In genomic region chr7:21125297-21125696, GRCh38 we compare ENCODE assay signal across 16 cellular contexts.
A peak's percentile ranks its signal among the peaks of the same experiment; 100 is the strongest.
DNase-seq lines count a peak whose midpoint lies in the region; ATAC-seq and TF ChIP-seq lines count a peak whose summit lies in the region.
"Had no signal": no experiment of that assay in that cellular context is flagged by ENCODE, and none has a peak within 500 bp of the region (broad histone marks: within the 10 kb centered on the region; RNA-seq: fewer than 3 reads in every experiment).

No MANE protein-coding gene starts in this region.

- H3K4me3 ChIP-seq in iPS DF 6.9 (ENCODE audit: low read length) (no peak overlapping the region), neural progenitor cell (no peak overlapping the region)

- H2BK20ac ChIP-seq in H9 (ENCODE audit: low read depth, low read length, poor library complexity, severe bottlenecking): no peak overlapping the region

- H3K36me3 ChIP-seq in iPS DF 6.9 (ENCODE audit: control insufficient read depth, insufficient read depth, low read length) (no peaks in the 10 kb centered on the region), neural progenitor cell (no peaks in the 10 kb centered on the region)

- H3K23ac ChIP-seq in H9 (ENCODE audit: insufficient read length, low read depth, low read length): no peak overlapping the region

- H2BK12ac ChIP-seq in H9 (ENCODE audit: insufficient read length, low read depth, low read length): no peak overlapping the region

- H3K27ac ChIP-seq in H9 (ENCODE audit: insufficient read length, low read depth, low read length) (no peak overlapping the region), iPS DF 6.9 (ENCODE audit: low read length) (no peak overlapping the region), neural progenitor cell (no peak overlapping the region)

- no peak overlapping the region for H2BK5ac ChIP-seq in H9 (ENCODE audit: insufficient read length, low read length)

- no peak overlapping the region for H4K5ac ChIP-seq in H9 (ENCODE audit: insufficient read length, low read depth, low read length)

- ATAC-seq in WTC11: peak; percentile 75
- ATAC-seq: HCT116 had no signal

- H4K8ac ChIP-seq in H9 (replicated peaks; ENCODE audit: insufficient read length, low read depth, low read length): no peak overlapping the region

- H2AK5ac ChIP-seq in H9 (ENCODE audit: insufficient read length, low read length): no peak overlapping the region

- no CpG with 5 or more reads among the region's 6 CpGs for WGBS in H9 (ENCODE audit: extremely low coverage, insufficient read length, low lambda C conversion rate)
- no CpG with 5 or more reads among the region's 6 CpGs for WGBS in iPS DF 6.9 (ENCODE audit: insufficient coverage, insufficient read length)

- H3K27me3 ChIP-seq in H9 (ENCODE audit: insufficient read depth, low read length) (peaks cover 4% of the 10 kb centered on the region), iPS DF 6.9 (ENCODE audit: control insufficient read depth, insufficient read depth, low read length) (peaks cover 5% of the 10 kb centered on the region; the same call in 1 of the 2 replicates), neural progenitor cell (no peaks in the 10 kb centered on the region)

- H3K4me1 Mint-ChIP-seq in H9: peaks cover 55 to 57% of the 10 kb centered on the region in 2 experiments
- H3K4me1 Mint-ChIP-seq in WTC11: peaks cover 57% of the 10 kb centered on the region
- peaks cover 11% of the 10 kb centered on the region for H3K4me1 Mint-ChIP-seq in neural progenitor cell
- H3K4me1 Mint-ChIP-seq: B cell had no signal

- H3K14ac ChIP-seq in H9 (ENCODE audit: insufficient read depth, low read length): no peak overlapping the region

- CTCF ChIA-PET in WTC11 (lab: Charles Lee): interaction anchor here (1.0 to 5.4 kb wide), 4 partner anchors 13 to 958 kb away, joined by 3 to 26 read pairs (median 4); no protein-coding TSS in a partner anchor

- H3K23me2 ChIP-seq in H9 (ENCODE audit: insufficient read length, low read depth, low read length, poor library complexity, severe bottlenecking): no peaks in the 10 kb centered on the region

- H3T11ph ChIP-seq in H9 (ENCODE audit: low read length): no peak overlapping the region

- peaks cover 37% of the 10 kb centered on the region for H3K27me3 Mint-ChIP-seq in H9 (ENCODE audit: low read depth)
- H3K27me3 Mint-ChIP-seq in WTC11 (ENCODE audit: low read depth): peaks cover 50% of the 10 kb centered on the region
- H3K27me3 Mint-ChIP-seq in neural progenitor cell (ENCODE audit: insufficient read depth, low read depth): no peaks in the 10 kb centered on the region

- peak overlapping the region in 2 of 3 experiments; percentile 2 to 49; a peak in 2 of 7 replicates for H3K27ac Mint-ChIP-seq in H9
- H3K27ac Mint-ChIP-seq in WTC11: no peak overlapping the region
- no peak overlapping the region for H3K27ac Mint-ChIP-seq in neural progenitor cell
- H3K27ac Mint-ChIP-seq: B cell; CD4-positive, alpha-beta T cell had no signal

- no peak overlapping the region for H2BK15ac ChIP-seq in H9 (ENCODE audit: low read depth, low read length)

- no peaks in the 10 kb centered on the region; a peak in 1 of 7 replicates for H3K36me3 Mint-ChIP-seq in H9 (ENCODE audit: insufficient read depth in 1 of 3, low read depth in 3 of 3)
- H3K36me3 Mint-ChIP-seq in WTC11: no peaks in the 10 kb centered on the region
- no peaks in the 10 kb centered on the region for H3K36me3 Mint-ChIP-seq in neural progenitor cell

- TF ChIP-seq CTCF in H9 (conservative IDR thresholded peaks at IDR 0.05) (peak; percentile 60), WTC11 (IDR thresholded peaks at IDR 0.05) (no peak), neural progenitor cell (IDR thresholded peaks at IDR 0.05) (no peak)

- no peak overlapping the region for H3K56ac ChIP-seq in H9 (ENCODE audit: insufficient read length, low read depth, low read length)

- no peak overlapping the region for H4K91ac ChIP-seq in H9 (ENCODE audit: insufficient read length, low read depth, low read length)

- H3K79me2 ChIP-seq in H9 (ENCODE audit: insufficient read depth, low read length): no peaks in the 10 kb centered on the region
- H3K79me2 ChIP-seq in neural progenitor cell (ENCODE audit: low read depth): no peaks in the 10 kb centered on the region

- H2AFZ ChIP-seq in H9 (ENCODE audit: low read length): no peak overlapping the region
- H2AFZ ChIP-seq in neural progenitor cell (replicated peaks): no peak overlapping the region

- no peak overlapping the region for H3K18ac ChIP-seq in H9 (ENCODE audit: insufficient read length, low read depth, low read length)

- H3K9ac ChIP-seq in H9 (ENCODE audit: extremely low read depth, insufficient read length, low read length) (no peak overlapping the region), neural progenitor cell (no peak overlapping the region)

- no peaks in the 10 kb centered on the region for H3K9me3 ChIP-seq in H9 (ENCODE audit: control insufficient read depth, low read depth, low read length)
- H3K9me3 ChIP-seq in iPS DF 6.9 (ENCODE audit: control insufficient read depth, insufficient read depth, low read length): no peaks in the 10 kb centered on the region
- H3K9me3 ChIP-seq in neural progenitor cell (ENCODE audit: low read depth): no peaks in the 10 kb centered on the region

- no peak overlapping the region for H2BK120ac ChIP-seq in H9 (ENCODE audit: low read depth, low read length, poor library complexity, severe bottlenecking)

- H4K20me1 ChIP-seq in H9 (ENCODE audit: control insufficient read depth, insufficient read depth, insufficient read length) (no peaks in the 10 kb centered on the region), neural progenitor cell (ENCODE audit: low read depth) (no peaks in the 10 kb centered on the region)

- H3F3A ChIP-seq in neural progenitor cell (ENCODE audit: low read depth): peaks cover 9% of the 10 kb centered on the region

- H3K79me1 ChIP-seq in H9 (ENCODE audit: insufficient read depth, low read depth, low read length, poor library complexity, severe bottlenecking): no peaks in the 10 kb centered on the region

- H3K4me1 ChIP-seq in H9 (ENCODE audit: insufficient read depth, low read length) (peaks cover 11% of the 10 kb centered on the region), iPS DF 6.9 (ENCODE audit: control insufficient read depth, insufficient read depth, low read length) (no peaks in the 10 kb centered on the region; the same call in 1 of the 2 replicates), neural progenitor cell (peaks cover 47% of the 10 kb centered on the region)

- H3K4me3 Mint-ChIP-seq in H9: no peak overlapping the region
- H3K4me3 Mint-ChIP-seq in WTC11: no peak overlapping the region
- no peak overlapping the region for H3K4me3 Mint-ChIP-seq in neural progenitor cell
- H3K4me3 Mint-ChIP-seq: B cell; CD4-positive, alpha-beta T cell had no signal

- POLR2A ChIA-PET in WTC11 (lab: Charles Lee): no interaction called here

- no peak overlapping the region for H3K4ac ChIP-seq in H9 (ENCODE audit: low read depth, low read length)

- peak; percentile 62 for DNase-seq in H9
- DNase-seq in WTC11 (ENCODE audit: low spot score): peak; percentile 41
- peak; percentile 45 for DNase-seq in iPS DF 6.9 (ENCODE audit: low read depth, low spot score)
- no peak for DNase-seq in neural progenitor cell (ENCODE audit: low spot score)
- DNase-seq in DMS 273 (lab: John Stamatoyannopoulos, UW; ENCODE audit: unreplicated experiment): no peak
- DNase-seq in NCI-H1092 treated with DMSO at 0.1 percent for 48 hours (lab: John Stamatoyannopoulos, UW): no peak
- no peak for DNase-seq in NCI-H2171 (lab: John Stamatoyannopoulos, UW)
- DNase-seq: C1 segment of cervical spinal cord; CD4-positive, alpha-beta T cell; DMS153; DMS79 treated with DMSO at 0.1 percent for 48 hours; EL; GDM1; GOT3 had no signal

- H3K4me2 ChIP-seq in H9 (ENCODE audit: insufficient read depth, insufficient read length, low read length) (no peak overlapping the region), neural progenitor cell (peak overlapping the region; percentile 34)

- no peaks in the 10 kb centered on the region for H3K9me3 Mint-ChIP-seq in H9
- H3K9me3 Mint-ChIP-seq in WTC11: no peaks in the 10 kb centered on the region
- H3K9me3 Mint-ChIP-seq in neural progenitor cell: no peaks in the 10 kb centered on the region
- H3K9me3 Mint-ChIP-seq: CD4-positive, alpha-beta T cell had no signal

TF ChIP-seq in WTC11, 78 proteins besides CTCF, POLR2A, EP300 and RAD21:
- no peak for TF ChIP-seq ZNF512 (CRISPR knock-in tag; IDR thresholded peaks at IDR 0.05; ENCODE audit: borderline replicate concordance)
- TF ChIP-seq ZNF423 (CRISPR knock-in tag; IDR thresholded peaks at IDR 0.05): peak; percentile 32; the same call in 1 of the 2 replicates
- TF ChIP-seq ETV6 (CRISPR knock-in tag; IDR thresholded peaks at IDR 0.05): peak; percentile 39; the same call in 1 of the 2 replicates
- no peak for TF ChIP-seq NFE2L1 (CRISPR knock-in tag; IDR thresholded peaks at IDR 0.05)
- peak; percentile 45; the same call in 1 of the 2 replicates for TF ChIP-seq TEAD1 (CRISPR knock-in tag; IDR thresholded peaks at IDR 0.05)

Comparison
In these comparisons a context has a peak if more than half of its experiments do, and no peak if none do; other contexts are left out.
1. DNase-seq: peak in H9 (single experiment), WTC11 (single experiment) and iPS DF 6.9 (single experiment); none in neural progenitor cell (single experiment), DMS 273 (single experiment), NCI-H1092 treated with DMSO at 0.1 percent for 48 hours (single experiment) and NCI-H2171 (single experiment).
2. H3K27ac Mint-ChIP-seq: peak in H9 (2 of 3); none in WTC11 (single experiment) and neural progenitor cell (single experiment).